8 cellular contexts compared by ENCODE assay signal in genomic region chr15:85312486-85312885, GRCh38.
DNase-seq lines count a peak whose midpoint lies in the region; ATAC-seq and TF ChIP-seq lines count a peak whose summit lies in the region.

No MANE protein-coding gene starts in this region.

- peak; percentile 90 for ATAC-seq in GM18520 (IDR thresholded peaks at IDR 0.05; ENCODE audit: unreplicated experiment)
- ATAC-seq in GM21825 (IDR thresholded peaks at IDR 0.05; ENCODE audit: unreplicated experiment): peak; percentile 92

- no peak for TF ChIP-seq EP300 in ovary (IDR thresholded peaks at IDR 0.05)

- H3K4me3 ChIP-seq in mesodermal cell (ENCODE audit: extremely low read depth, insufficient read depth, low read length, poor library complexity, severe bottlenecking): no peak overlapping the region
- H3K4me3 ChIP-seq in ascending aorta: no peak overlapping the region
- H3K4me3 ChIP-seq in ovary: no peak overlapping the region

- 77 to 81% methylated on average over 4 to 5 of the region's 5 CpGs for WGBS in mesodermal cell (ENCODE audit: insufficient coverage in 2 of 2), 2 experiments
- WGBS in ovary, 3 donors: 35 to 56% (median 44%) methylated on average over 5 of the region's 5 CpGs

- H3K27ac ChIP-seq in mesodermal cell (ENCODE audit: low read depth, low read length, severe bottlenecking) (peak overlapping the region; percentile 71), ascending aorta (no peak overlapping the region), ovary (no peak overlapping the region)

- TF ChIP-seq POLR2A in ovary (IDR thresholded peaks at IDR 0.05): no peak

- intact Hi-C loops in ascending aorta (cut with DNase I) (no loop called here), ovary (cut with DNase I) (no loop called here)

- H3K4me1 ChIP-seq in mesodermal cell (ENCODE audit: control insufficient read depth, insufficient read depth, low read length, poor library complexity, severe bottlenecking) (peaks cover 37% of the 10 kb centered on the region), ascending aorta (no peaks in the 10 kb centered on the region), ovary (ENCODE audit: insufficient read depth) (peaks cover 4% of the 10 kb centered on the region)

- no peaks in the 10 kb centered on the region for H3K27me3 ChIP-seq in ascending aorta
- no peaks in the 10 kb centered on the region for H3K27me3 ChIP-seq in ovary

- H3K9me3 ChIP-seq in mesodermal cell (ENCODE audit: control insufficient read depth, low read length) (peaks cover 9% of the 10 kb centered on the region), ascending aorta (no peaks in the 10 kb centered on the region), ovary (no peaks in the 10 kb centered on the region)

- TF ChIP-seq CTCF in ascending aorta (IDR thresholded peaks at IDR 0.05) (no peak), ovary (IDR thresholded peaks at IDR 0.05) (no peak)

- H3K36me3 ChIP-seq in mesodermal cell (ENCODE audit: control insufficient read depth, insufficient read depth, low read length) (no peaks in the 10 kb centered on the region), ascending aorta (no peaks in the 10 kb centered on the region), ovary (no peaks in the 10 kb centered on the region)

- peak; percentile 12 for DNase-seq in MV-4-11 (lab: John Stamatoyannopoulos, UW)
- no peak for DNase-seq in ascending aorta (ENCODE audit: low spot score in 2 of 2)
- DNase-seq in ovary: no peak
- DNase-seq in GF-D8 (lab: John Stamatoyannopoulos, UW): no peak
- no peak for DNase-seq in Ammon's horn (ENCODE audit: low spot score)
